In genomic region chr10:96298362-96298761, GRCh38 we compare ENCODE assay signal across 20 cellular contexts. TPM values are rescaled to one million over a fixed set of nuclear protein-coding genes. Genes with fewer than 3 reads are reported as not detected.
DNase-seq lines count a peak whose midpoint lies in the region; ATAC-seq and TF ChIP-seq lines count a peak whose summit lies in the region.
"Had no signal": no experiment of that assay in that cellular context is flagged by ENCODE, and none has a peak within 500 bp of the region (broad histone marks: within the 10 kb centered on the region; RNA-seq: fewer than 3 reads in every experiment).

No MANE protein-coding gene starts in this region.

- H3K4me2 ChIP-seq in DND-41 (ENCODE audit: insufficient read depth, low read length) = peak overlapping the region; percentile 71
- H3K4me2 ChIP-seq: SK-N-SH had no signal

- WGBS in thymus = 52% methylated on average over 3 of the region's 3 CpGs
- 81 to 84% methylated on average over 3 of the region's 3 CpGs for WGBS in testis, 2 donors

- TF ChIP-seq CTCF in left ventricle myocardium inferior (IDR thresholded peaks at IDR 0.05; ENCODE audit: borderline replicate concordance) = no peak
- TF ChIP-seq CTCF in right atrium auricular region (IDR thresholded peaks at IDR 0.05) = no peak
- TF ChIP-seq CTCF in DND-41 (IDR thresholded peaks at IDR 0.05; ENCODE audit: borderline replicate concordance, extremely low read depth, low read length, poor library complexity, severe bottlenecking) = no peak
- no peak for TF ChIP-seq CTCF in testis (IDR thresholded peaks at IDR 0.05)

- no peak for TF ChIP-seq POLR2A in testis (IDR thresholded peaks at IDR 0.05)

- H3K4me3 ChIP-seq in left ventricle myocardium inferior (no peak overlapping the region), right atrium auricular region (no peak overlapping the region), DND-41 (ENCODE audit: low read depth in 1 of 2, low read length in 2 of 2) (no peak overlapping the region), thymus (ENCODE audit: low read length) (peak overlapping the region; percentile 23), testis (no peak overlapping the region)
- H3K4me3 ChIP-seq: MG63 had no signal

- intact Hi-C loops in left ventricle myocardium inferior (cut with micrococcal nuclease) (loop anchor here (10.0 kb wide), 1 partner anchor 274 kb away; no protein-coding TSS in a partner anchor), testis (cut with DNase I; ENCODE audit: low total_unique reads) (no loop called here)

- peaks cover 46% of the 10 kb centered on the region for H3K79me2 ChIP-seq in DND-41 (ENCODE audit: insufficient read depth, low read length)

- H3K27ac ChIP-seq in left ventricle myocardium inferior (replicated peaks) (no peak overlapping the region), right atrium auricular region (no peak overlapping the region), DND-41 (ENCODE audit: low read length) (peak overlapping the region; percentile 92), thymus (ENCODE audit: low read depth) (peak overlapping the region; percentile 99), testis (no peak overlapping the region)

- no peak overlapping the region for H2AFZ ChIP-seq in DND-41 (ENCODE audit: low read depth, low read length)

- H3K27me3 ChIP-seq in left ventricle myocardium inferior (ENCODE audit: low read depth) (peaks cover 75% of the 10 kb centered on the region), right atrium auricular region (no peaks in the 10 kb centered on the region), DND-41 (ENCODE audit: insufficient read depth, low read length, poor library complexity) (no peaks in the 10 kb centered on the region), thymus (ENCODE audit: control insufficient read depth, insufficient read depth) (no peaks in the 10 kb centered on the region), testis (no peaks in the 10 kb centered on the region)

- H4K20me1 ChIP-seq in DND-41 (ENCODE audit: insufficient read depth, low read length) = no peaks in the 10 kb centered on the region

- H3K9ac ChIP-seq in DND-41 (ENCODE audit: low read depth, low read length) = peak overlapping the region; percentile 55
- H3K9ac ChIP-seq: SK-N-SH had no signal

- peak; percentile 17 for DNase-seq in left ventricle myocardium inferior
- DNase-seq in right atrium auricular region (ENCODE audit: low spot score) = no peak
- DNase-seq in DND-41 = no peak
- peak; percentile 26 for DNase-seq in foreskin melanocyte
- no peak for DNase-seq in testis
- DNase-seq: ACHN; AML-193; CD4-positive, alpha-beta memory T cell; GOT3; Kasumi-1; MG63; NCI-H1048; NCI-H1436 treated with DMSO at 0.1 percent for 48 hours; NCI-H2081 treated with DMSO at 0.1 percent for 48 hours; SHP77 treated with DMSO at 0.1 percent for 48 hours; SK-N-SH had no signal

- ATAC-seq in DND-41 (ENCODE audit: insufficient read depth, low read depth) (no peak), HG02759 (IDR thresholded peaks at IDR 0.05; ENCODE audit: unreplicated experiment) (no peak)
- ATAC-seq: HCT116 had no signal

- H3K36me3 ChIP-seq in left ventricle myocardium inferior (no peaks in the 10 kb centered on the region), right atrium auricular region (no peaks in the 10 kb centered on the region), DND-41 (ENCODE audit: insufficient read depth, low read length) (peaks cover 11% of the 10 kb centered on the region; the same call in 1 of the 2 replicates), thymus (ENCODE audit: control insufficient read depth, insufficient read depth) (no peaks in the 10 kb centered on the region), testis (ENCODE audit: low read depth, missing control alignments) (no peaks in the 10 kb centered on the region)
- H3K36me3 ChIP-seq: MG63 had no signal

- H3K4me1 ChIP-seq in left ventricle myocardium inferior (no peaks in the 10 kb centered on the region), right atrium auricular region (no peaks in the 10 kb centered on the region), DND-41 (ENCODE audit: insufficient read depth, low read length) (peaks cover 100% of the 10 kb centered on the region), thymus (ENCODE audit: control insufficient read depth, insufficient read depth, low read length) (peaks cover 83% of the 10 kb centered on the region), testis (no peaks in the 10 kb centered on the region)

- H3K9me3 ChIP-seq in left ventricle myocardium inferior (replicated peaks) = no peaks in the 10 kb centered on the region
- H3K9me3 ChIP-seq in right atrium auricular region = no peaks in the 10 kb centered on the region
- H3K9me3 ChIP-seq in DND-41 (ENCODE audit: insufficient read depth, low read length, severe bottlenecking) = no peaks in the 10 kb centered on the region
- no peaks in the 10 kb centered on the region for H3K9me3 ChIP-seq in thymus (ENCODE audit: control insufficient read depth)
- H3K9me3 ChIP-seq in testis = no peaks in the 10 kb centered on the region
- H3K9me3 ChIP-seq: MG63, SK-N-SH had no signal

RNA-seq across cellular contexts. Expression of gene DNTT, which starts 5.9 kb away (rescaled TPM):
- not detected for total RNA-seq in left ventricle myocardium inferior
- not detected for total RNA-seq in right atrium auricular region
- polyA plus RNA-seq in thymus = 38.4 TPM
- total RNA-seq in testis = under 1 TPM in 1 of 2 donors, not detected in 1; 0.31 TPM
- polyA plus RNA-seq in testis (ENCODE audit: insufficient read depth, low read depth, low replicate concordance) = 0.94 TPM
- total RNA-seq: CD4-positive, alpha-beta memory T cell; NCI-H460 had no signal
- polyA plus RNA-seq: CD4-positive, alpha-beta memory T cell; SK-N-SH had no signal

RNA-seq across cellular contexts. Expression of gene BLNK, which starts 27.0 kb away (rescaled TPM):
- 1.4 TPM for total RNA-seq in left ventricle myocardium inferior
- under 1 TPM; 0.39 to 0.41 TPM for total RNA-seq in right atrium auricular region
- 11.2 TPM for polyA plus RNA-seq in thymus
- total RNA-seq in testis = 1 to 10 TPM; 1.1 to 1.5 TPM
- 4.5 TPM for polyA plus RNA-seq in testis (ENCODE audit: insufficient read depth, low read depth, low replicate concordance)
- total RNA-seq: NCI-H460 had no signal
- polyA plus RNA-seq: SK-N-SH had no signal

Comparison
In these comparisons a context has a peak if more than half of its experiments do, and no peak if none do; other contexts are left out.
1. DNase-seq: peak in left ventricle myocardium inferior (single experiment) and foreskin melanocyte (single experiment); none in right atrium auricular region (single experiment), DND-41 (single experiment) and testis (single experiment).
2. H3K27ac ChIP-seq: peak in DND-41 (single experiment) and thymus (single experiment); none in left ventricle myocardium inferior (single experiment), right atrium auricular region (0 of 2) and testis (0 of 2).